In the genomic region with DNA sequence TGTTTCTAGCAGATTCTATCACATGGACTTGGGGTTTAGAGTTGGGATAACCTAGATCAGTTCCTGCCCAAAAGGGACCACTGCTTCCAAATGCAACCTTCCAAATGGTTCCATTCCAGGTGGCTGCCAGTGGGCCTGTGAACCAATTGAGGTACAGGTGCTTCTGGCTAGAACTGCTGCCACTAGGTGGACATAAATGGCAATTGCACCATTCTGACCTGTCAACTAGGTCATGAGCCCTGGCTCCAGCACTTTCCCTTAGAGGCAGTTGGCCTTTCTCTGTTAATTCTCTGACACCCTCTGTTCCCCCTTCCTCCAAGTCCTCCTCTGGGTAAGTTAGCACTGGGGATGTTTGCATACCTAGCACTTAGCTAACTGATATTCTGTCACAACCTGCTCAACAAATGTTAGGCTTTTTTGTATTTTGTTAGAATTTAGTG, we compare ENCODE assay signal across 1 cellular context.
A peak's percentile ranks its signal among the peaks of the same experiment; 100 is the strongest.
TF ChIP-seq lines count a peak whose summit lies in the region.

No MANE protein-coding gene starts in this region.

TF ChIP-seq in HepG2, 621 proteins besides CTCF, POLR2A, EP300 and RAD21:
- no peak for TF ChIP-seq YY1 (IDR thresholded peaks at IDR 0.05; ENCODE audit: insufficient read depth, insufficient replicate concordance, low read depth, low read length)
- TF ChIP-seq GLI4 (CRISPR knock-in tag; IDR thresholded peaks at IDR 0.05; ENCODE audit: borderline replicate concordance): no peak
- TF ChIP-seq SMC3 (IDR thresholded peaks at IDR 0.05; ENCODE audit: low read length): peak; percentile 74
- no peak for TF ChIP-seq PCBP1 (IDR thresholded peaks at IDR 0.05; ENCODE audit: borderline replicate concordance, low read depth, low read length)
- no peak for TF ChIP-seq HOXD1 (CRISPR knock-in tag; IDR thresholded peaks at IDR 0.05)
- 0 out of 2 replicates have a peak, but pooled peaks have one; percentile 8 for TF ChIP-seq FOXA3 (CRISPR knock-in tag; IDR thresholded peaks at IDR 0.05)
- TF ChIP-seq STAG1 (CRISPR knock-in tag; IDR thresholded peaks at IDR 0.05): peak; percentile 60
- TF ChIP-seq, protein P1, sequence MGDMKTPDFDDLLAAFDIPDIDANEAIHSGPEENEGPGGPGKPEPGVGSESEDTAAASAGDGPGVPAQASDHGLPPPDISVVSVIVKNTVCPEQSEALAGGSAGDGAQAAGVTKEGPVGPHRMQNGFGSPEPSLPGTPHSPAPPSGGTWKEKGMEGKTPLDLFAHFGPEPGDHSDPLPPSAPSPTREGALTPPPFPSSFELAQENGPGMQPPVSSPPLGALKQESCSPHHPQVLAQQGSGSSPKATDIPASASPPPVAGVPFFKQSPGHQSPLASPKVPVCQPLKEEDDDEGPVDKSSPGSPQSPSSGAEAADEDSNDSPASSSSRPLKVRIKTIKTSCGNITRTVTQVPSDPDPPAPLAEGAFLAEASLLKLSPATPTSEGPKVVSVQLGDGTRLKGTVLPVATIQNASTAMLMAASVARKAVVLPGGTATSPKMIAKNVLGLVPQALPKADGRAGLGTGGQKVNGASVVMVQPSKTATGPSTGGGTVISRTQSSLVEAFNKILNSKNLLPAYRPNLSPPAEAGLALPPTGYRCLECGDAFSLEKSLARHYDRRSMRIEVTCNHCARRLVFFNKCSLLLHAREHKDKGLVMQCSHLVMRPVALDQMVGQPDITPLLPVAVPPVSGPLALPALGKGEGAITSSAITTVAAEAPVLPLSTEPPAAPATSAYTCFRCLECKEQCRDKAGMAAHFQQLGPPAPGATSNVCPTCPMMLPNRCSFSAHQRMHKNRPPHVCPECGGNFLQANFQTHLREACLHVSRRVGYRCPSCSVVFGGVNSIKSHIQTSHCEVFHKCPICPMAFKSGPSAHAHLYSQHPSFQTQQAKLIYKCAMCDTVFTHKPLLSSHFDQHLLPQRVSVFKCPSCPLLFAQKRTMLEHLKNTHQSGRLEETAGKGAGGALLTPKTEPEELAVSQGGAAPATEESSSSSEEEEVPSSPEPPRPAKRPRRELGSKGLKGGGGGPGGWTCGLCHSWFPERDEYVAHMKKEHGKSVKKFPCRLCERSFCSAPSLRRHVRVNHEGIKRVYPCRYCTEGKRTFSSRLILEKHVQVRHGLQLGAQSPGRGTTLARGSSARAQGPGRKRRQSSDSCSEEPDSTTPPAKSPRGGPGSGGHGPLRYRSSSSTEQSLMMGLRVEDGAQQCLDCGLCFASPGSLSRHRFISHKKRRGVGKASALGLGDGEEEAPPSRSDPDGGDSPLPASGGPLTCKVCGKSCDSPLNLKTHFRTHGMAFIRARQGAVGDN (CRISPR knock-in tag; IDR thresholded peaks at IDR 0.05): no peak
- no peak for TF ChIP-seq TBL1XR1 (IDR thresholded peaks at IDR 0.05; ENCODE audit: borderline replicate concordance, low read length, partially characterized antibody)
- no peak for TF ChIP-seq GZF1 (CRISPR knock-in tag; IDR thresholded peaks at IDR 0.05)
- peak; percentile 42; the same call in 1 of the 2 replicates for TF ChIP-seq ZFX (CRISPR knock-in tag; IDR thresholded peaks at IDR 0.05; ENCODE audit: low read depth)
- 0 out of 2 replicates have a peak, but pooled peaks have one; percentile 21 for TF ChIP-seq ZNF614 (CRISPR knock-in tag; IDR thresholded peaks at IDR 0.05; ENCODE audit: borderline replicate concordance)
- TF ChIP-seq, protein P2, sequence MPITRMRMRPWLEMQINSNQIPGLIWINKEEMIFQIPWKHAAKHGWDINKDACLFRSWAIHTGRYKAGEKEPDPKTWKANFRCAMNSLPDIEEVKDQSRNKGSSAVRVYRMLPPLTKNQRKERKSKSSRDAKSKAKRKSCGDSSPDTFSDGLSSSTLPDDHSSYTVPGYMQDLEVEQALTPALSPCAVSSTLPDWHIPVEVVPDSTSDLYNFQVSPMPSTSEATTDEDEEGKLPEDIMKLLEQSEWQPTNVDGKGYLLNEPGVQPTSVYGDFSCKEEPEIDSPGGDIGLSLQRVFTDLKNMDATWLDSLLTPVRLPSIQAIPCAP (CRISPR knock-in tag; IDR thresholded peaks at IDR 0.05; ENCODE audit: low read depth): no peak
- TF ChIP-seq ZNF780A (CRISPR knock-in tag; IDR thresholded peaks at IDR 0.05): no peak
- TF ChIP-seq FOXA1 (IDR thresholded peaks at IDR 0.05): no peak
- no peak for TF ChIP-seq FOXA1 (CRISPR knock-in tag; IDR thresholded peaks at IDR 0.05)
- TF ChIP-seq FOXC1 (CRISPR knock-in tag; IDR thresholded peaks at IDR 0.05; ENCODE audit: borderline replicate concordance): no peak
- no peak for TF ChIP-seq ZNF605 (CRISPR knock-in tag; IDR thresholded peaks at IDR 0.05)
- no peak for TF ChIP-seq RBM22 (optimal IDR thresholded peaks at IDR 0.05; ENCODE audit: low read length)
- TF ChIP-seq REL (CRISPR knock-in tag; conservative IDR thresholded peaks at IDR 0.05): no peak
- TF ChIP-seq, protein P3, sequence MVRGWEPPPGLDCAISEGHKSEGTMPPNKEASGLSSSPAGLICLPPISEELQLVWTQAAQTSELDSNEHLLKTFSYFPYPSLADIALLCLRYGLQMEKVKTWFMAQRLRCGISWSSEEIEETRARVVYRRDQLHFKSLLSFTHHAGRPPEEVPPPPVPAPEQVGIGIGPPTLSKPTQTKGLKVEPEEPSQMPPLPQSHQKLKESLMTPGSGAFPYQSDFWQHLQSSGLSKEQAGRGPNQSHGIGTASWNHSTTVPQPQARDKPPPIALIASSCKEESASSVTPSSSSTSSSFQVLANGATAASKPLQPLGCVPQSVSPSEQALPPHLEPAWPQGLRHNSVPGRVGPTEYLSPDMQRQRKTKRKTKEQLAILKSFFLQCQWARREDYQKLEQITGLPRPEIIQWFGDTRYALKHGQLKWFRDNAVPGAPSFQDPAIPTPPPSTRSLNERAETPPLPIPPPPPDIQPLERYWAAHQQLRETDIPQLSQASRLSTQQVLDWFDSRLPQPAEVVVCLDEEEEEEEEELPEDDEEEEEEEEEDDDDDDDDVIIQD (CRISPR knock-in tag; IDR thresholded peaks at IDR 0.05; ENCODE audit: low read depth): no peak
- TF ChIP-seq, protein P4, sequence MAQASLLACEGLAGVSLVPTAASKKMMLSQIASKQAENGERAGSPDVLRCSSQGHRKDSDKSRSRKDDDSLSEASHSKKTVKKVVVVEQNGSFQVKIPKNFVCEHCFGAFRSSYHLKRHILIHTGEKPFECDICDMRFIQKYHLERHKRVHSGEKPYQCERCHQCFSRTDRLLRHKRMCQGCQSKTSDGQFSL (CRISPR knock-in tag; IDR thresholded peaks at IDR 0.05): no peak
- no peak for TF ChIP-seq SYNCRIP (IDR thresholded peaks at IDR 0.05; ENCODE audit: insufficient read depth, low read depth, low read length)
- no peak for TF ChIP-seq ZMYM2 (CRISPR knock-in tag; IDR thresholded peaks at IDR 0.05)
- 0 out of 2 replicates have a peak, but pooled peaks have one; percentile 31 for TF ChIP-seq ZNF644 (CRISPR knock-in tag; IDR thresholded peaks at IDR 0.05; ENCODE audit: low read depth)
TF ChIP-seq in HepG2: peak in this region for 6.
